Comparison of ENCODE assay signal across 14 cellular contexts in the genomic region with DNA sequence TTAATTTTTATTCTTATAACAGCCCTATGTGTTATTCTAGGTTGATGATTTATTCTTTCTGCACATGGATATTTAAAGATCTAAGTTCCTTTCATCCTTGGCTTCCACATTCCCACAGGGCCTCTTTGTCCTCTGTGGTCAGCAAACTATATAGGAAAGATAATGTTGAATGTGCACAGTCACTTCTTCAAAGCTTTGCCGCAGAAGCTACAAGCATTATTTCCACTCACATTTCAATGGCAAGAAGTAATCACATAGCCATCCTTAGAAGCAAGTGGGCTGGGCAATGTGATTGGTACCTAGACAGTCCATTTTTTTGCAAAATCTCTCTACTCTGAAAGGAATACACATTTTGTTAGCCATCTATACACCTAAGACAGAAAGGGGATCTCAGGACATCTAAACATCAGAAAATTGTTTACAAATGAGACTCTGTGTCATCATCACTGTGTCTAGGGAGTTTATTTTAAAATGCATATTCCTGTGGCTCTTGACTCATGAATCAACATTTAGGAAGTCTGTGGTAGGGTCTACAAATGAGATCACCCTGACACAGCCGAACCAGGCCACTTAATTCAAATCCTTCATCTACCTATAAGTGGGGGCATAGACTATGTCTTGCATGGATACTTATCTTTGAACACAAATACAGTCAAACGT.
A peak's percentile ranks its signal among the peaks of the same experiment; 100 is the strongest.
DNase-seq lines count a peak whose midpoint lies in the region; ATAC-seq and TF ChIP-seq lines count a peak whose summit lies in the region.
"Had no signal": no experiment of that assay in that cellular context is flagged by ENCODE, and none has a peak within 500 bp of the region (broad histone marks: within the 10 kb centered on the region; RNA-seq: fewer than 3 reads in every experiment).

No MANE protein-coding gene starts in this region.

- TF ChIP-seq CTCF in PC-3 (conservative IDR thresholded peaks at IDR 0.05; ENCODE audit: low read depth, low read length) (no peak), choroid plexus epithelial cell (conservative IDR thresholded peaks at IDR 0.05; ENCODE audit: low read depth, low read length) (no peak), adrenal gland (IDR thresholded peaks at IDR 0.05) (no peak)

- intact Hi-C loops in PC-3 (cut with micrococcal nuclease) (no loop called here), adrenal gland (cut with DNase I) (no loop called here)

- CTCF ChIA-PET in PC-3 (lab: Charles Lee) = no interaction called here

- POLR2A ChIA-PET in PC-3 (lab: Charles Lee; ENCODE audit: unreplicated experiment) = no interaction called here

- H3K27ac ChIP-seq in PC-3 (ENCODE audit: low read length) = no peak overlapping the region
- no peak overlapping the region for H3K27ac ChIP-seq in substantia nigra (ENCODE audit: low read depth, low read length, poor library complexity, severe bottlenecking)
- H3K27ac ChIP-seq in adrenal gland = no peak overlapping the region
- H3K27ac ChIP-seq: BLaER1 treated with 17β-estradiol and CSF1 and Interleukin-3, amounts not matched to agents 10 nM and 100 nM had no signal

- H3K4me3 Mint-ChIP-seq in natural killer cell treated with Interleukin-12 subunit alpha and Interleukin-12 subunit beta and Interleukin-15 and Interleukin-18, amount 100 ng/mL, for 72 hours = no peak overlapping the region

- H3K27me3 ChIP-seq in PC-3 (ENCODE audit: low read length) (no peaks in the 10 kb centered on the region), adrenal gland (no peaks in the 10 kb centered on the region)
- H3K27me3 ChIP-seq: BLaER1 treated with 17β-estradiol and CSF1 and Interleukin-3, amounts not matched to agents 10 nM and 100 nM had no signal

- peaks cover 14% of the 10 kb centered on the region for H3K9me3 Mint-ChIP-seq in natural killer cell treated with Interleukin-12 subunit alpha and Interleukin-12 subunit beta and Interleukin-15 and Interleukin-18, amount 100 ng/mL, for 72 hours

- H3K9ac ChIP-seq in PC-3 (ENCODE audit: low read length) = no peak overlapping the region
- H3K9ac ChIP-seq: BLaER1 treated with 17β-estradiol and CSF1 and Interleukin-3, amounts not matched to agents 10 nM and 100 nM had no signal

- no peaks in the 10 kb centered on the region for H3K4me1 Mint-ChIP-seq in natural killer cell treated with Interleukin-12 subunit alpha and Interleukin-12 subunit beta and Interleukin-15 and Interleukin-18, amount 100 ng/mL, for 72 hours (ENCODE audit: low read depth in 2 of 2)

- no peak for TF ChIP-seq POLR2A in adrenal gland (IDR thresholded peaks at IDR 0.05)

- H3K27me3 Mint-ChIP-seq in natural killer cell treated with Interleukin-12 subunit alpha and Interleukin-12 subunit beta and Interleukin-15 and Interleukin-18, amount 100 ng/mL, for 72 hours = no peaks in the 10 kb centered on the region

- H3K36me3 Mint-ChIP-seq in natural killer cell treated with Interleukin-12 subunit alpha and Interleukin-12 subunit beta and Interleukin-15 and Interleukin-18, amount 100 ng/mL, for 72 hours = no peaks in the 10 kb centered on the region

- H3K36me3 ChIP-seq in PC-3 (ENCODE audit: low read depth, low read length) = no peaks in the 10 kb centered on the region
- H3K36me3 ChIP-seq in adrenal gland (replicated peaks in 1 of 2) = no peaks in the 10 kb centered on the region
- H3K36me3 ChIP-seq: BLaER1 treated with 17β-estradiol and CSF1 and Interleukin-3, amounts not matched to agents 10 nM and 100 nM had no signal

- no peaks in the 10 kb centered on the region for H3K9me2 ChIP-seq in PC-3 (replicated peaks; ENCODE audit: low read length)

- H3K27ac Mint-ChIP-seq in natural killer cell treated with Interleukin-12 subunit alpha and Interleukin-12 subunit beta and Interleukin-15 and Interleukin-18, amount 100 ng/mL, for 72 hours = no peak overlapping the region

- WGBS in adrenal gland, 4 donors = 33 to 63% (median 53%) methylated on average over 3 of the region's 3 CpGs

- H3K4me1 ChIP-seq in PC-3 (ENCODE audit: insufficient read depth, low read length) (no peaks in the 10 kb centered on the region), adrenal gland (replicated peaks in 1 of 2) (no peaks in the 10 kb centered on the region)
- H3K4me1 ChIP-seq: BLaER1 treated with 17β-estradiol and CSF1 and Interleukin-3, amounts not matched to agents 10 nM and 100 nM had no signal

- ATAC-seq in PC-3 = no peak
- ATAC-seq in natural killer cell treated with Interleukin-12 subunit alpha and Interleukin-12 subunit beta and Interleukin-15 and Interleukin-18, amount 100 ng/mL, for 72 hours = no peak

- DNase-seq in GM04503 (ENCODE audit: low read depth) = peak; percentile 9
- peak; percentile 3 for DNase-seq in PC-3
- peak; percentile 31 for DNase-seq in choroid plexus epithelial cell (ENCODE audit: low read depth)
- DNase-seq in natural killer cell treated with Interleukin-12 subunit alpha and Interleukin-12 subunit beta and Interleukin-15 and Interleukin-18, amount 100 ng/mL, for 72 hours (ENCODE audit: low spot score) = no peak
- DNase-seq in substantia nigra (lab: John Stamatoyannopoulos, UW) = no peak
- DNase-seq in hepatic stellate cell (ENCODE audit: low spot score) = no peak
- no peak for DNase-seq in adrenal gland
- DNase-seq: KG1, MM.1S, NCI-H1105, NCI-H1694 treated with DMSO at 0.1 percent for 48 hours, NCI-H748 treated with DMSO at 0.1 percent for 48 hours, Right ventricle myocardium superior had no signal

- no peaks in the 10 kb centered on the region for H3K79me2 ChIP-seq in PC-3 (ENCODE audit: low read length)

- H2AFZ ChIP-seq in PC-3 (ENCODE audit: low read length) = no peak overlapping the region

- no peak overlapping the region for H3K4me2 ChIP-seq in PC-3 (ENCODE audit: low read length)
- H3K4me2 ChIP-seq: BLaER1 treated with 17β-estradiol and CSF1 and Interleukin-3, amounts not matched to agents 10 nM and 100 nM had no signal

- H3K9me3 ChIP-seq in PC-3 (ENCODE audit: low read length) (no peaks in the 10 kb centered on the region), adrenal gland (replicated peaks in 1 of 3) (no peaks in the 10 kb centered on the region)

- no peaks in the 10 kb centered on the region for H3F3A ChIP-seq in PC-3 (ENCODE audit: low read length, unreplicated experiment)

- H3K4me3 ChIP-seq in PC-3 (ENCODE audit: low read length) (no peak overlapping the region), choroid plexus epithelial cell (ENCODE audit: low read depth, low read length) (no peak overlapping the region), adrenal gland (no peak overlapping the region)
- H3K4me3 ChIP-seq: BLaER1 treated with 17β-estradiol and CSF1 and Interleukin-3, amounts not matched to agents 10 nM and 100 nM had no signal

- no peaks in the 10 kb centered on the region for H4K20me1 ChIP-seq in PC-3 (ENCODE audit: low read length)
- H4K20me1 ChIP-seq: BLaER1 treated with 17β-estradiol and CSF1 and Interleukin-3, amounts not matched to agents 10 nM and 100 nM had no signal

- no TSS peak for BruUV-seq in PC-3 (replicated peaks; lab: Mats Ljungman, UMichigan)

Comparison
In these comparisons a context has a peak if more than half of its experiments do, and no peak if none do; other contexts are left out.
1. DNase-seq: peak in GM04503 (single experiment), PC-3 (single experiment) and choroid plexus epithelial cell (single experiment); none in natural killer cell treated with Interleukin-12 subunit alpha and Interleukin-12 subunit beta and Interleukin-15 and Interleukin-18, amount 100 ng/mL, for 72 hours (single experiment), substantia nigra (0 of 49), hepatic stellate cell (single experiment) and adrenal gland (0 of 7).